In the genomic region with DNA sequence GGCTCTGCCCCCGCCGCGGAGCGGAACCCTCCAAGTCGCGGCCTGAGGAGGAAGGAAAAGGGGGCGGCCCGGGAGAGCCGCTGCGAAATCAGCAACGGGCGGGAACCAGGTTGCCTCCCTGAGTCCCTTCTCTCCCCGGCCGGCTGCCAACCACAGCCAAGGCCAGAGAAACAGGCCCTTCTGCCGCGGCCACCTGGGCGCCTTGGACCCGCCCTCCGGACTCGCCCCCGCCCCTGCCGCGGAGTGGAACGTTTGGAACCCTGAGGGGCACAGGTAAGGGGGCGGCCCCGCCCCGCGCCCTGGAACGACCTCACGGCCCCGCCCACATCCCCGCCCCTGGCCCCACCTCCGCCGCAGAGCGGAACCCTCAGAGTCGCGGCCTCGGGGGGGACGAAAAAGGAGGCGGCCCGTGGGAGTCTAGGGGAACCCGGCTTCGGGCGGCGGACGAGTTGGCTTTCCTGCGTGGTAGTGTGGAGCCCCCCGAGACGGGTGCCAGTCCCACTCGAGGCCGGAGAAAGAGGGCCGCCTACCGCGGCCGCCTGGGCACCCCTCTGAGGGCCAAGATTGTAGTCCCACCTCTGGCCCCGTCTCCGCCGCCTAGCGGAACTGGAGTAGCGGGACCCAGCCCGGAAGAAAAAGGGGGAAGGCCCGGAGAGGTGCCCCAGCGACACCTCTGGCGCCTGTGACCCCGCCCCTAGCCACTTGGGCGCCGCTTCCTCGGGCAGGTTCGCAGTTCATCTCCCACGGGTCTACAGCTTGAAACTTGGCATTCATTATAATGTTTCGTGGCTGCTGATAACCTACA, we compare ENCODE assay signal across 8 cellular contexts. TPM values are rescaled to one million over a fixed set of nuclear protein-coding genes. Genes with fewer than 3 reads are reported as not detected.
A peak's percentile ranks its signal among the peaks of the same experiment; 100 is the strongest.
DNase-seq lines count a peak whose midpoint lies in the region; ATAC-seq and TF ChIP-seq lines count a peak whose summit lies in the region.

No MANE protein-coding gene starts in this region.

- H3K9me3 Mint-ChIP-seq in activated naive CD4-positive, alpha-beta T cell treated with anti-CD3 and anti-CD28 coated beads for 36 hours: no peaks in the 10 kb centered on the region

- H3K4me3 ChIP-seq in GM08714 (ENCODE audit: low read length) (peak overlapping the region; percentile 72), HFF-Myc (replicated peaks; ENCODE audit: low read depth, low read length) (peak overlapping the region; percentile 65), SJCRH30 (peak overlapping the region; percentile 90), gastroesophageal sphincter (peak overlapping the region; percentile 77 to 93), thoracic aorta (peak overlapping the region; percentile 82)

- peak overlapping the region; percentile 88 for H3K4me3 Mint-ChIP-seq in activated naive CD4-positive, alpha-beta T cell treated with anti-CD3 and anti-CD28 coated beads for 36 hours

- H3K36me3 Mint-ChIP-seq in activated naive CD4-positive, alpha-beta T cell treated with anti-CD3 and anti-CD28 coated beads for 36 hours (ENCODE audit: low read depth): no peaks in the 10 kb centered on the region

- ATAC-seq in gastroesophageal sphincter (peak; percentile 92), thoracic aorta (ENCODE audit: insufficient number of reproducible peaks, low FRiP score, low read depth) (peak; percentile 92)

- no peak for TF ChIP-seq EP300 in gastroesophageal sphincter (IDR thresholded peaks at IDR 0.05)

- 46% methylated on average over 9 of the region's 71 CpGs; no CpG with 5 or more reads in 1 of the 2 donors for whole genome bisulfite sequencing in gastroesophageal sphincter (ENCODE audit: low coverage in 1 of 2), 2 donors

- H3K27ac Mint-ChIP-seq in activated naive CD4-positive, alpha-beta T cell treated with anti-CD3 and anti-CD28 coated beads for 36 hours: peak overlapping the region; percentile 88

- no peaks in the 10 kb centered on the region for H3K27me3 Mint-ChIP-seq in activated naive CD4-positive, alpha-beta T cell treated with anti-CD3 and anti-CD28 coated beads for 36 hours (ENCODE audit: low read depth)

- intact Hi-C loops in activated naive CD4-positive, alpha-beta T cell treated with anti-CD3 and anti-CD28 coated beads for 36 hours (cut with micrococcal nuclease): loop anchor here (1.0 to 2.0 kb wide), 5 partner anchors 98 to 559 kb away; a partner anchor contains a TSS

- H3K27me3 ChIP-seq in SJCRH30 (no peaks in the 10 kb centered on the region), gastroesophageal sphincter (no peaks in the 10 kb centered on the region), thoracic aorta (replicated peaks; ENCODE audit: insufficient read depth) (no peaks in the 10 kb centered on the region)

- TF ChIP-seq POLR2A in gastroesophageal sphincter (IDR thresholded peaks at IDR 0.05): peak; percentile 11 to 18

- no peaks in the 10 kb centered on the region for H3K9me3 ChIP-seq in SJCRH30 (replicated peaks)
- no peaks in the 10 kb centered on the region for H3K9me3 ChIP-seq in gastroesophageal sphincter
- H3K9me3 ChIP-seq in thoracic aorta: no peaks in the 10 kb centered on the region

- H3K36me3 ChIP-seq in SJCRH30: no peaks in the 10 kb centered on the region
- peaks cover 0 to 3% of the 10 kb centered on the region in 2 donors for H3K36me3 ChIP-seq in gastroesophageal sphincter
- H3K36me3 ChIP-seq in thoracic aorta: peaks cover 5% of the 10 kb centered on the region

- H3K27ac ChIP-seq in SJCRH30 (peak overlapping the region; percentile 96), gastroesophageal sphincter (peak overlapping the region; percentile 86 to 91 (median 90)), thoracic aorta (peak overlapping the region; percentile 79 to 90)

- H3K4me1 ChIP-seq in SJCRH30: 0 out of 2 replicates have a peak, but pooled peaks cover 2% of the 10 kb centered on the region
- peaks cover 0 to 23% (median 0%) of the 10 kb centered on the region in 3 donors for H3K4me1 ChIP-seq in gastroesophageal sphincter
- H3K4me1 ChIP-seq in thoracic aorta (ENCODE audit: control insufficient read depth in 1 of 2, low read depth in 2 of 2): peaks cover 4 to 5% of the 10 kb centered on the region in 2 donors

- H3K4me1 Mint-ChIP-seq in activated naive CD4-positive, alpha-beta T cell treated with anti-CD3 and anti-CD28 coated beads for 36 hours (ENCODE audit: low read depth): peaks cover 11% of the 10 kb centered on the region

- CTCF ChIA-PET in activated naive CD4-positive, alpha-beta T cell treated with anti-CD3 and anti-CD28 coated beads for 36 hours (lab: Charles Lee): interaction anchor here (0.6 kb wide), 2 partner anchors 349 to 462 kb away, joined by 3 read pairs; no protein-coding TSS in a partner anchor

- DNase-seq in HFF-Myc (ENCODE audit: extremely low read depth, low read depth): no peak
- peak; percentile 68 for DNase-seq in MV-4-11 (lab: John Stamatoyannopoulos, UW)
- peak; percentile 88 to 90 for DNase-seq in SJCRH30
- peak; percentile 85 for DNase-seq in activated naive CD4-positive, alpha-beta T cell treated with anti-CD3 and anti-CD28 coated beads for 36 hours
- DNase-seq in occipital lobe (lab: John Stamatoyannopoulos, UW): peak; percentile 82
- peak; percentile 44 for DNase-seq in thoracic aorta (ENCODE audit: low spot score)

- peak; percentile 33 for TF ChIP-seq CTCF in HFF-Myc (IDR thresholded peaks at IDR 0.05; ENCODE audit: low read depth, low read length, missing control alignments)
- peak; percentile 33 to 77 (median 66) for TF ChIP-seq CTCF in gastroesophageal sphincter (IDR thresholded peaks at IDR 0.05)
- peak; percentile 50 for TF ChIP-seq CTCF in thoracic aorta (IDR thresholded peaks at IDR 0.05)

RNA-seq across cellular contexts. Expression of a gene that starts 0.7 kb away (rescaled TPM):
- total RNA-seq in SJCRH30 (2014; rRNA removed; shearing (Covaris generic)): 22.4 and 30.3 TPM in 2 replicates
- total RNA-seq in activated naive CD4-positive, alpha-beta T cell treated with anti-CD3 and anti-CD28 coated beads for 36 hours: 10 to 100 TPM; 19.8 to 20.7 TPM
- total RNA-seq in gastroesophageal sphincter: 10 to 100 TPM in 3 of 4 donors, 1 to 10 TPM in 1; 3.9 to 15.1 (median 13.2) TPM
- total RNA-seq in occipital lobe: 18.4 TPM
- total RNA-seq in thoracic aorta: 10 to 100 TPM; 26.5 to 28.3 TPM
